28 cellular contexts compared by ENCODE assay signal in genomic region chr11:118653684-118654390, GRCh38. TPM values are rescaled to one million over a fixed set of nuclear protein-coding genes. Genes with fewer than 3 reads are reported as not detected.
"Had no signal": no experiment of that assay in that cellular context is flagged by ENCODE, and none has a peak within 500 bp of the region (broad histone marks: within the 10 kb centered on the region; RNA-seq: fewer than 3 reads in every experiment).

No MANE protein-coding gene starts in this region.

- H3K4me3 ChIP-seq: cardiac muscle cell, neural progenitor cell, skin epidermis, stomach, thyroid gland, upper lobe of left lung, vagina had no signal

- H3K4me1 Mint-ChIP-seq: stimulated activated naive B cell treated with anti-CD40 and anti-IgM and Interleukin-4, amounts not matched to agents 10 μg/mL and 1 μg/mL and 100 μg/mL, for 72 hours had no signal

- H3K4me2 ChIP-seq: neural progenitor cell had no signal

- H3K27ac ChIP-seq: cardiac muscle cell, neural progenitor cell, skin epidermis, stomach, thyroid gland, upper lobe of left lung, vagina had no signal

- H3K9me3 ChIP-seq: stomach, thyroid gland, upper lobe of left lung, vagina had no signal

- H3K9ac ChIP-seq: neural progenitor cell had no signal

- H3K4me3 Mint-ChIP-seq: activated CD4-positive, alpha-beta T cell treated with anti-CD3 and anti-CD28 coated beads for 36 hours; activated CD8-positive, alpha-beta memory T cell treated with anti-CD3 and anti-CD28 coated beads, Interleukin-2, amount 10 ng/mL, durations not matched to agents 7 days and 5 days; activated CD8-positive, alpha-beta T cell treated with anti-CD3 and anti-CD28 coated beads, Interleukin-2, amount 10 ng/mL, durations not matched to agents 7 days and 5 days; activated naive CD4-positive, alpha-beta T cell treated with anti-CD3 and anti-CD28 coated beads, Interleukin-2, amount 50 U/mL, for 24 hours; naive thymus-derived CD4-positive, alpha-beta T cell; neural progenitor cell; stimulated activated naive B cell treated with anti-CD40 and anti-IgM and Interleukin-4, amounts not matched to agents 10 μg/mL and 1 μg/mL and 100 μg/mL, for 72 hours; T-helper 2 cell treated with Interferon-gamma antibody and Interleukin-4, amounts not matched to agents 5 μg/mL and 100 μg/mL, for 36 hours had no signal

- H3K4me1 ChIP-seq: neural progenitor cell, vagina had no signal

- H3K36me3 Mint-ChIP-seq: activated CD8-positive, alpha-beta memory T cell treated with anti-CD3 and anti-CD28 coated beads, Interleukin-2, amount 10 ng/mL, durations not matched to agents 7 days and 5 days; activated naive CD4-positive, alpha-beta T cell treated with anti-CD3 and anti-CD28 coated beads, Interleukin-2, amount 50 U/mL, for 24 hours; naive thymus-derived CD4-positive, alpha-beta T cell; stimulated activated naive B cell treated with anti-CD40 and anti-IgM and Interleukin-4, amounts not matched to agents 10 μg/mL and 1 μg/mL and 100 μg/mL, for 72 hours had no signal

- H3K27ac Mint-ChIP-seq: activated CD4-positive, alpha-beta T cell treated with anti-CD3 and anti-CD28 coated beads for 36 hours; activated CD8-positive, alpha-beta memory T cell treated with anti-CD3 and anti-CD28 coated beads, Interleukin-2, amount 10 ng/mL, durations not matched to agents 7 days and 5 days; activated CD8-positive, alpha-beta T cell treated with anti-CD3 and anti-CD28 coated beads, Interleukin-2, amount 10 ng/mL, durations not matched to agents 7 days and 5 days; activated naive CD4-positive, alpha-beta T cell treated with anti-CD3 and anti-CD28 coated beads, Interleukin-2, amount 50 U/mL, for 24 hours; activated T-helper 2 cell treated with anti-CD3 and anti-CD28 coated beads, Interferon-gamma antibody, Interleukin-2, Interleukin-4, amounts not matched to agents 10 μg/mL and 5 μg/mL and 100 μg/mL, durations not matched to agents 14 hours and 24 hours and 36 hours; neural progenitor cell; stimulated activated naive B cell treated with anti-CD40 and anti-IgM and Interleukin-4, amounts not matched to agents 10 μg/mL and 1 μg/mL and 100 μg/mL, for 72 hours; T-helper 2 cell treated with Interferon-gamma antibody and Interleukin-4, amounts not matched to agents 5 μg/mL and 100 μg/mL, for 36 hours had no signal

- H3K27me3 Mint-ChIP-seq: activated CD4-positive, alpha-beta T cell treated with anti-CD3 and anti-CD28 coated beads for 36 hours; activated CD8-positive, alpha-beta memory T cell treated with anti-CD3 and anti-CD28 coated beads, Interleukin-2, amount 10 ng/mL, durations not matched to agents 7 days and 5 days; activated naive CD4-positive, alpha-beta T cell treated with anti-CD3 and anti-CD28 coated beads, Interleukin-2, amount 50 U/mL, for 24 hours; naive thymus-derived CD4-positive, alpha-beta T cell; stimulated activated naive B cell treated with anti-CD40 and anti-IgM and Interleukin-4, amounts not matched to agents 10 μg/mL and 1 μg/mL and 100 μg/mL, for 72 hours had no signal

- ATAC-seq: activated CD4-positive, alpha-beta T cell treated with anti-CD3 and anti-CD28 coated beads for 36 hours; activated CD8-positive, alpha-beta memory T cell treated with anti-CD3 and anti-CD28 coated beads, Interleukin-2, amount 10 ng/mL, durations not matched to agents 7 days and 5 days; activated CD8-positive, alpha-beta T cell treated with anti-CD3 and anti-CD28 coated beads, Interleukin-2, amount 10 ng/mL, durations not matched to agents 7 days and 5 days; esophagus mucosa; left colon; naive thymus-derived CD4-positive, alpha-beta T cell; sciatic nerve; stimulated activated naive B cell treated with anti-CD40 and anti-IgM and Interleukin-4, amounts not matched to agents 10 μg/mL and 1 μg/mL and 100 μg/mL, for 72 hours had no signal

- H2AFZ ChIP-seq: neural progenitor cell had no signal

- H3K9me3 Mint-ChIP-seq: activated naive CD4-positive, alpha-beta T cell treated with anti-CD3 and anti-CD28 coated beads, Interleukin-2, amount 50 U/mL, for 24 hours; activated T-helper 2 cell treated with anti-CD3 and anti-CD28 coated beads, Interferon-gamma antibody, Interleukin-2, Interleukin-4, amounts not matched to agents 10 μg/mL and 5 μg/mL and 100 μg/mL, durations not matched to agents 14 hours and 24 hours and 36 hours; naive thymus-derived CD4-positive, alpha-beta T cell; neural progenitor cell; stimulated activated naive B cell treated with anti-CD40 and anti-IgM and Interleukin-4, amounts not matched to agents 10 μg/mL and 1 μg/mL and 100 μg/mL, for 72 hours; T-helper 2 cell treated with Interferon-gamma antibody and Interleukin-4, amounts not matched to agents 5 μg/mL and 100 μg/mL, for 36 hours had no signal

- DNase-seq: activated CD4-positive, alpha-beta T cell treated with anti-CD3 and anti-CD28 coated beads for 36 hours; activated CD4-positive, CD25-positive, alpha-beta regulatory T cell; activated CD8-positive, alpha-beta memory T cell treated with anti-CD3 and anti-CD28 coated beads, Interleukin-2, amount 10 ng/mL, durations not matched to agents 7 days and 5 days; activated CD8-positive, alpha-beta T cell treated with anti-CD3 and anti-CD28 coated beads, Interleukin-2, amount 10 ng/mL, durations not matched to agents 7 days and 5 days; activated T-cell treated with anti-CD3 and anti-CD28 coated beads, Interleukin-2, amount 50 U/mL, for 48 hours; foreskin fibroblast; left colon; midbrain; naive thymus-derived CD4-positive, alpha-beta T cell; stimulated activated CD4-positive, alpha-beta T cell treated with anti-CD3 and anti-CD28 coated beads, Interleukin-1b, Interleukin-23, amount 100 ng/mL, for 48 hours; stimulated activated naive B cell treated with anti-CD40 and anti-IgM and Interleukin-4, amounts not matched to agents 10 μg/mL and 1 μg/mL and 100 μg/mL, for 72 hours; stomach; T-helper 1 cell; thyroid gland; upper lobe of left lung had no signal

- H3K27me3 ChIP-seq: cardiac muscle cell, neural progenitor cell, stomach, thyroid gland, upper lobe of left lung, vagina had no signal

- H3K36me3 ChIP-seq: neural progenitor cell had no signal

RNA-seq across cellular contexts. Expression of gene TREH, which starts 25.6 kb away (rescaled TPM):
- total RNA-seq: activated CD4-positive, alpha-beta T cell treated with anti-CD3 and anti-CD28 coated beads for 36 hours; activated CD8-positive, alpha-beta memory T cell treated with anti-CD3 and anti-CD28 coated beads, Interleukin-2, amount 10 ng/mL, durations not matched to agents 7 days and 5 days; activated CD8-positive, alpha-beta T cell treated with anti-CD3 and anti-CD28 coated beads, Interleukin-2, amount 10 ng/mL, durations not matched to agents 7 days and 5 days; activated T-helper 2 cell treated with anti-CD3 and anti-CD28 coated beads, Interferon-gamma antibody, Interleukin-2, Interleukin-4, amounts not matched to agents 10 μg/mL and 5 μg/mL and 100 μg/mL, durations not matched to agents 14 hours and 24 hours and 36 hours; cardiac muscle cell; chondrocyte; lower leg skin; naive thymus-derived CD4-positive, alpha-beta T cell; occipital lobe; renal cortical epithelial cell; sciatic nerve; thyroid gland had no signal
